ENCODE assay signal across 9 cellular contexts in the genomic region with DNA sequence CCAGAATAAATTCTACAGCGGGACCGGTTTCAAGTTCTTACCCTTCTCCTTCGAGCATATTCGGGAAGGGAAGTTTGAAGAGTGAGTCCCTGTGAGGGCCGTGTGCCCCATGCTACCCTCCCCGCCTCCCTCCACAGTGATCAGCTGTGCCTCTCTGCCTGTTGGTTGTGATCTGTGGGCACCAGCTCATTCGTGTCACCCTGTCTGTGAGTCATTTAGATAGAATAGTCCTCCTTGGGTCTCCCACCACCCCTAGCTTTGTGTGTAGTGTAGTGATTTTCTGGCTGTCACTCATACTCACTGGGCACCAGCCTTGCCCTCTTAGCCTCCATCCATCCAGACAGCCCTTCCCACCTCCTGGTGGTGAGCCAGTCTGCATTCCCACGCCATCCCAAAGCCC. TPM values are rescaled to one million over a fixed set of nuclear protein-coding genes. Genes with fewer than 3 reads are reported as not detected.
A peak's percentile ranks its signal among the peaks of the same experiment; 100 is the strongest.
DNase-seq lines count a peak whose midpoint lies in the region; ATAC-seq, FAIRE-seq and TF ChIP-seq lines count a peak whose summit lies in the region.
"Had no signal": no experiment of that assay in that cellular context is flagged by ENCODE, and none has a peak within 500 bp of the region (broad histone marks: within the 10 kb centered on the region; RNA-seq: fewer than 3 reads in every experiment).

No MANE protein-coding gene starts in this region.

- TF ChIP-seq POLR2A in esophagus muscularis mucosa (IDR thresholded peaks at IDR 0.05; ENCODE audit: low read depth) (no peak), lower leg skin (IDR thresholded peaks at IDR 0.05) (no peak)

- peaks cover 0 to 28% (median 12%) of the 10 kb centered on the region in 4 donors for H3K36me3 ChIP-seq in esophagus muscularis mucosa
- no peaks in the 10 kb centered on the region for H3K36me3 ChIP-seq in pancreas
- no peaks in the 10 kb centered on the region for H3K36me3 ChIP-seq in aorta (ENCODE audit: control insufficient read depth in 1 of 2, insufficient read depth in 2 of 2, low read length in 1 of 2)

- peak; percentile 21 for DNase-seq in Right ventricle myocardium superior
- DNase-seq in cardiac septum (ENCODE audit: low spot score), result no peak
- DNase-seq in esophagus muscularis mucosa (ENCODE audit: extremely low spot score), result no peak
- no peak for DNase-seq in pancreas
- peak; percentile 61 to 68 for DNase-seq in aorta
- no peak for DNase-seq in midbrain (lab: John Stamatoyannopoulos, UW)
- no peak for DNase-seq in lower leg skin (ENCODE audit: low spot score in 2 of 2)
- DNase-seq in G401 (ENCODE audit: low spot score), result no peak

- intact Hi-C loops in Right ventricle myocardium superior (cut with DNase I) (loop anchor here (5.0 to 10.0 kb wide), 2 partner anchors 204 to 336 kb away; a partner anchor contains a TSS), cardiac septum (cut with DNase I) (no loop called here), esophagus muscularis mucosa (cut with DNase I) (no loop called here), pancreas (cut with DNase I) (loop anchor here in 2 of 3 donors (5.0 to 10.0 kb wide), 2 partner anchors 94 to 206 kb away; no protein-coding TSS in a partner anchor), aorta (cut with DNase I) (loop anchor here (2.0 to 5.0 kb wide), 2 partner anchors 99 to 196 kb away; a partner anchor contains a TSS), lower leg skin (cut with DNase I; ENCODE audit: low total_unique reads) (no loop called here)

- TF ChIP-seq EP300 in esophagus muscularis mucosa (IDR thresholded peaks at IDR 0.05), result no peak

- peak overlapping the region in 1 of 4 donors; percentile 10 for H3K4me3 ChIP-seq in esophagus muscularis mucosa
- H3K4me3 ChIP-seq in pancreas, result no peak overlapping the region
- no peak overlapping the region for H3K4me3 ChIP-seq in aorta (ENCODE audit: low read length in 2 of 2)
- no peak overlapping the region for H3K4me3 ChIP-seq in lower leg skin (ENCODE audit: low read depth, poor library complexity, severe bottlenecking)
- H3K4me3 ChIP-seq: SK-N-MC had no signal

- peaks cover 78 to 98% (median 92%) of the 10 kb centered on the region in 4 donors for H3K4me1 ChIP-seq in esophagus muscularis mucosa
- peaks cover 6 to 20% (median 8%) of the 10 kb centered on the region in 3 donors for H3K4me1 ChIP-seq in pancreas
- peaks cover 2 to 8% of the 10 kb centered on the region in 2 donors for H3K4me1 ChIP-seq in aorta (ENCODE audit: control insufficient read depth in 1 of 2, insufficient read depth in 2 of 2, low read length in 2 of 2)

- no peak for ATAC-seq in Right ventricle myocardium superior (ENCODE audit: poor library complexity)
- ATAC-seq in pancreas, result no peak
- no peak for ATAC-seq in aorta (ENCODE audit: low FRiP score)

- H3K9me3 ChIP-seq in esophagus muscularis mucosa (no peaks in the 10 kb centered on the region), pancreas (no peaks in the 10 kb centered on the region), aorta (ENCODE audit: control insufficient read depth, low read length) (no peaks in the 10 kb centered on the region)

- 37% methylated on average over 8 of the region's 8 CpGs for WGBS in esophagus muscularis mucosa
- WGBS in pancreas, 2 donors, result 79 to 85% methylated on average over 8 of the region's 8 CpGs
- WGBS in aorta, 2 donors, result 4 to 10% methylated on average over 8 of the region's 8 CpGs
- WGBS in lower leg skin, 2 donors, result 49 to 68% methylated on average over 8 of the region's 8 CpGs

- H3K27me3 ChIP-seq in esophagus muscularis mucosa (no peaks in the 10 kb centered on the region), pancreas (no peaks in the 10 kb centered on the region), aorta (ENCODE audit: control insufficient read depth in 1 of 2, insufficient read depth in 2 of 2, low read length in 1 of 2) (no peaks in the 10 kb centered on the region)

- TF ChIP-seq CTCF in esophagus muscularis mucosa (IDR thresholded peaks at IDR 0.05), result no peak
- no peak for TF ChIP-seq CTCF in pancreas (IDR thresholded peaks at IDR 0.05)
- no peak for TF ChIP-seq CTCF in lower leg skin (IDR thresholded peaks at IDR 0.05)

- no peak for FAIRE-seq in pancreas (lab: Jason Lieb, UNC)

- in situ Hi-C loops in G401 (cut with HindIII; ENCODE audit: low sequenced_read_pairs), result loop anchor here (5.0 kb wide), 1 partner anchor 99 kb away; a partner anchor contains a TSS

- H3K27ac ChIP-seq in esophagus muscularis mucosa (replicated peaks in 1 of 4), result peak overlapping the region; percentile 94 to 98 (median 96)
- H3K27ac ChIP-seq in pancreas, result peak overlapping the region in 3 of 4 donors; percentile 77 to 84 (median 80)
- peak overlapping the region; percentile 91 to 97 for H3K27ac ChIP-seq in aorta (ENCODE audit: low read depth in 1 of 2, low read length in 2 of 2)

RNA-seq across cellular contexts. Expression of a gene that starts 15.0 kb away (rescaled TPM):
- 8.3 TPM for total RNA-seq in Right ventricle myocardium superior
- 12.1 TPM for total RNA-seq in cardiac septum
- 10 to 100 TPM; 27.8 to 36.6 (median 31.8) TPM for total RNA-seq in esophagus muscularis mucosa
- total RNA-seq in pancreas, result 10 to 100 TPM; 17.6 to 33.8 (median 25.6) TPM
- polyA plus RNA-seq in pancreas, result 10 to 100 TPM; 51.6 to 52.6 TPM
- total RNA-seq in aorta, result 10 to 100 TPM; 38.8 to 41.9 TPM
- 10 to 100 TPM; 22.3 to 75.0 TPM for polyA plus RNA-seq in aorta
- total RNA-seq in lower leg skin, result 10 to 100 TPM; 32.9 to 50.5 (median 36.7) TPM
- total RNA-seq in G401 (2014; rRNA removed; shearing (Covaris generic)), result 49.3 and 83.0 TPM in 2 replicates

RNA-seq across cellular contexts. Expression of a gene that starts 31.7 kb away (rescaled TPM):
- total RNA-seq in Right ventricle myocardium superior, result 0.78 TPM
- 0.83 TPM for total RNA-seq in cardiac septum
- total RNA-seq in esophagus muscularis mucosa, result 1 to 10 TPM in 1 of 4 donors, under 1 TPM in 3; 0.13 to 2.5 (median 0.62) TPM
- 1 to 10 TPM in 2 of 6 donors, under 1 TPM in 4; 0.32 to 1.3 (median 0.74) TPM for total RNA-seq in pancreas
- polyA plus RNA-seq in pancreas, result 1 to 10 TPM; 3.5 TPM
- total RNA-seq in aorta, result 1 to 10 TPM in 1 of 2 donors, under 1 TPM in 1; 0.62 to 1.3 TPM
- polyA plus RNA-seq in aorta, result 1 to 10 TPM in 1 of 2 donors, under 1 TPM in 1; 0.50 to 7.6 TPM
- total RNA-seq in lower leg skin, result 1 to 10 TPM; 2.3 to 6.6 (median 4.6) TPM
- 3.5 and 4.4 TPM in 2 replicates for total RNA-seq in G401 (2014; rRNA removed; shearing (Covaris generic))

RNA-seq across cellular contexts. Expression of a gene that starts 40.9 kb away (rescaled TPM):
- total RNA-seq in Right ventricle myocardium superior (41.6 TPM), cardiac septum (33.4 TPM), esophagus muscularis mucosa (10 to 100 TPM; 13.4 to 27.5 (median 22.4) TPM), pancreas (10 to 100 TPM; 32.3 to 63.5 (median 52.3) TPM), aorta (10 to 100 TPM; 34.0 to 43.2 TPM), lower leg skin (10 to 100 TPM; 32.4 to 49.5 (median 41.7) TPM)
- polyA plus RNA-seq in pancreas (100 to 1,000 TPM; 135 to 152 TPM), aorta (10 to 100 TPM; 23.0 to 89.5 TPM)
- 11.9 and 19.2 TPM in 2 replicates for total RNA-seq in G401 (2014; rRNA removed; shearing (Covaris generic))

RNA-seq across cellular contexts. Expression of a gene that starts 45.9 kb away (rescaled TPM):
- total RNA-seq in Right ventricle myocardium superior (69.1 TPM), cardiac septum (43.1 TPM), esophagus muscularis mucosa (10 to 100 TPM; 24.9 to 34.5 (median 29.3) TPM), pancreas (10 to 100 TPM; 18.6 to 26.7 (median 22.9) TPM), aorta (10 to 100 TPM; 31.9 to 34.2 TPM), lower leg skin (10 to 100 TPM; 37.8 to 43.2 (median 39.3) TPM)
- polyA plus RNA-seq in pancreas (10 to 100 TPM; 31.9 to 44.5 TPM), aorta (10 to 100 TPM; 33.8 to 38.6 TPM)
- 14.1 and 44.7 TPM in 2 replicates for total RNA-seq in G401 (2014; rRNA removed; shearing (Covaris generic))

RNA-seq across cellular contexts. Expression of a gene that starts 56.5 kb away (rescaled TPM):
- total RNA-seq in Right ventricle myocardium superior (2.3 TPM), cardiac septum (1.8 TPM), esophagus muscularis mucosa (1 to 10 TPM; 2.2 to 5.0 (median 4.2) TPM), pancreas (1 to 10 TPM; 1.0 to 2.7 (median 2.0) TPM), aorta (1 to 10 TPM; 3.9 to 5.2 TPM), lower leg skin (1 to 10 TPM in 2 of 4 donors, under 1 TPM in 2; 0.67 to 3.6 (median 1.8) TPM)
- polyA plus RNA-seq in pancreas (1 to 10 TPM; 3.9 to 7.0 TPM), aorta (10 to 100 TPM in 1 of 2 donors, 1 to 10 TPM in 1; 3.8 to 14.4 TPM)
- 6.2 and 14.9 TPM in 2 replicates for total RNA-seq in G401 (2014; rRNA removed; shearing (Covaris generic))

Comparison
In these comparisons a context has a peak if more than half of its experiments do, and no peak if none do; other contexts are left out.
1. DNase-seq: peak in Right ventricle myocardium superior (single experiment) and aorta (2 of 2); none in cardiac septum (single experiment), esophagus muscularis mucosa (single experiment), pancreas (0 of 6), midbrain (single experiment), lower leg skin (0 of 2) and G401 (single experiment).
2. intact Hi-C loops: an anchor here in Right ventricle myocardium superior (5.0 to 10.0 kb wide), pancreas (5.0 to 10.0 kb wide) and aorta (2.0 to 5.0 kb wide); none called in cardiac septum, esophagus muscularis mucosa and lower leg skin.
3. Peak in every context shown above with its lines, with median percentiles within 50 percentile points of each other: H3K27ac ChIP-seq.